In the genomic region with DNA sequence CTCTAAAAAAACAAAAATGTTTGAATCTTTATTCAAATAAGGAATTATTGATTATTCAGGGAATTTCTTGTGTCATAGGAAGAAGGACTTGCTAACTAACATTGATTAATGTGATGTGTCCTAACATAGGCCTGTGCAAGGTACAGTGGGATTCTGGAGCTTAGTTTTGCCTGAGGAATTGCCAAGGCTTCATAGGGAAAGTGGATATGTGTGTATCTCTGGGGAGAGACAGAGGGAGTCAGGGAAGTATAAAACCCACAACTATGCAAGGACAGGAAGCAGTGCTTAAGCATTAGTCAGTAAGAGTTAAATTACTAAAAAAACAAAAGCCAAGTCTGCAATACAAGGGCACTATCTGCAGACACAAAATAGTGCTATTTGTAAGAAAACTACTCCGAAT, we compare ENCODE assay signal across 9 cellular contexts. TPM values are rescaled to one million over a fixed set of nuclear protein-coding genes. Genes with fewer than 3 reads are reported as not detected.
A peak's percentile ranks its signal among the peaks of the same experiment; 100 is the strongest.
DNase-seq lines count a peak whose midpoint lies in the region; ATAC-seq, FAIRE-seq and TF ChIP-seq lines count a peak whose summit lies in the region.
"Had no signal": no experiment of that assay in that cellular context is flagged by ENCODE, and none has a peak within 500 bp of the region (broad histone marks: within the 10 kb centered on the region; RNA-seq: fewer than 3 reads in every experiment).

No MANE protein-coding gene starts in this region.

- no TSS peak for BruUV-seq in endothelial cell of umbilical vein (replicated peaks; lab: Mats Ljungman, UMichigan)

- no peaks in the 10 kb centered on the region for H3K27me3 ChIP-seq in endothelial cell of umbilical vein (ENCODE audit: control insufficient read depth in 2 of 2, insufficient read depth in 2 of 2, low read length in 2 of 2)
- H3K27me3 ChIP-seq in hepatocyte: no peaks in the 10 kb centered on the region
- H3K27me3 ChIP-seq: spleen had no signal

- CTCF ChIA-PET in endothelial cell of umbilical vein (lab: Charles Lee): interaction anchor here (1.0 kb wide), 1 partner anchor 58 kb away, joined by 3 read pairs; no protein-coding TSS in a partner anchor

- no peak for DNase-seq in T-helper 2 cell treated with Interferon-gamma antibody and Interleukin-4, amounts not matched to agents 5 μg/mL and 100 μg/mL, for 36 hours (ENCODE audit: low spot score)
- no peak for DNase-seq in T-helper 2 cell
- DNase-seq in endothelial cell of umbilical vein (ENCODE audit: low read depth, low spot score): peak; percentile 82
- peak; percentile 90 for DNase-seq in skeletal muscle cell (ENCODE audit: low read depth)
- DNase-seq in posterior vena cava (ENCODE audit: low spot score): no peak
- DNase-seq in hepatocyte (ENCODE audit: low spot score): no peak
- DNase-seq: spleen had no signal

- dilution Hi-C loops in endothelial cell of umbilical vein (cut with MboI; ENCODE audit: extremely low pct_ligation_motif_present, low sequenced_read_pairs): no loop called here

- WGBS in hepatocyte (ENCODE audit: low lambda C conversion rate, missing lambda C conversion rate): 77% methylated on average over 1 of the region's 1 CpG

- peaks cover 28% of the 10 kb centered on the region for H3K4me1 Mint-ChIP-seq in T-helper 2 cell treated with Interferon-gamma antibody and Interleukin-4, amounts not matched to agents 5 μg/mL and 100 μg/mL, for 36 hours (ENCODE audit: low read depth)

- no peaks in the 10 kb centered on the region for H3K36me3 ChIP-seq in endothelial cell of umbilical vein (ENCODE audit: control insufficient read depth in 2 of 2, extremely low read depth in 1 of 2, insufficient read depth in 2 of 2, low read length in 2 of 2)
- no peaks in the 10 kb centered on the region for H3K36me3 ChIP-seq in hepatocyte (replicated peaks; ENCODE audit: insufficient read depth, low read depth)
- H3K36me3 ChIP-seq: spleen had no signal

- H3K4me3 ChIP-seq in endothelial cell of umbilical vein (replicated peaks in 1 of 3; ENCODE audit: insufficient read depth in 1 of 3, low read depth in 1 of 3, low read length in 3 of 3) (peak overlapping the region in 1 of 3 experiments; percentile 35), skeletal muscle cell (ENCODE audit: low read depth, low read length) (no peak overlapping the region), hepatocyte (no peak overlapping the region)
- H3K4me3 ChIP-seq: spleen had no signal

- no peak for TF ChIP-seq POLR2A in endothelial cell of umbilical vein (IDR thresholded peaks at IDR 0.05; ENCODE audit: low read depth, low read length)

- H3K9ac ChIP-seq in endothelial cell of umbilical vein (replicated peaks; ENCODE audit: extremely low read depth, insufficient read depth, low read length): peak overlapping the region; percentile 53

- H3K4me2 ChIP-seq in endothelial cell of umbilical vein (ENCODE audit: insufficient read depth, low read length) (peak overlapping the region; percentile 84), hepatocyte (no peak overlapping the region)

- ATAC-seq in HG02678 (IDR thresholded peaks at IDR 0.05; ENCODE audit: unreplicated experiment): no peak

- H2AFZ ChIP-seq in endothelial cell of umbilical vein (ENCODE audit: low read depth, low read length): no peak overlapping the region
- no peak overlapping the region for H2AFZ ChIP-seq in hepatocyte

- H3K27me3 Mint-ChIP-seq in T-helper 2 cell treated with Interferon-gamma antibody and Interleukin-4, amounts not matched to agents 5 μg/mL and 100 μg/mL, for 36 hours (ENCODE audit: low read depth): no peaks in the 10 kb centered on the region

- H3K79me2 ChIP-seq in endothelial cell of umbilical vein (ENCODE audit: control insufficient read depth, insufficient read depth, low read length) (no peaks in the 10 kb centered on the region), hepatocyte (peaks cover 38% of the 10 kb centered on the region)

- no peak for TF ChIP-seq CTCF in endothelial cell of umbilical vein (IDR thresholded peaks at IDR 0.05; ENCODE audit: extremely low read depth in 1 of 2, insufficient read depth in 1 of 2, low read depth in 1 of 2, low read length in 2 of 2)
- TF ChIP-seq CTCF in hepatocyte (IDR thresholded peaks at IDR 0.05; ENCODE audit: poor library complexity): no peak

- peak; percentile 78 for FAIRE-seq in endothelial cell of umbilical vein (lab: Jason Lieb, UNC)

- H3K4me1 ChIP-seq in endothelial cell of umbilical vein (ENCODE audit: control insufficient read depth, extremely low read depth, insufficient read depth, low read length) (peaks cover 28% of the 10 kb centered on the region), hepatocyte (ENCODE audit: insufficient read depth) (peaks cover 15% of the 10 kb centered on the region)

- peaks cover 3% of the 10 kb centered on the region for H3K36me3 Mint-ChIP-seq in T-helper 2 cell treated with Interferon-gamma antibody and Interleukin-4, amounts not matched to agents 5 μg/mL and 100 μg/mL, for 36 hours (ENCODE audit: low read depth)

- POLR2A ChIA-PET in endothelial cell of umbilical vein (lab: Charles Lee): interaction anchor here (1.0 kb wide), 1 partner anchor 191 kb away, joined by 3 read pairs; no protein-coding TSS in a partner anchor

- peak overlapping the region; percentile 5 for H3K27ac Mint-ChIP-seq in T-helper 2 cell treated with Interferon-gamma antibody and Interleukin-4, amounts not matched to agents 5 μg/mL and 100 μg/mL, for 36 hours

- peak overlapping the region; percentile 4 for H3K4me3 Mint-ChIP-seq in T-helper 2 cell treated with Interferon-gamma antibody and Interleukin-4, amounts not matched to agents 5 μg/mL and 100 μg/mL, for 36 hours

- H3K9me2 ChIP-seq in hepatocyte (replicated peaks; ENCODE audit: insufficient read depth): no peaks in the 10 kb centered on the region

- no peaks in the 10 kb centered on the region for H3K9me3 Mint-ChIP-seq in T-helper 2 cell treated with Interferon-gamma antibody and Interleukin-4, amounts not matched to agents 5 μg/mL and 100 μg/mL, for 36 hours

- no peaks in the 10 kb centered on the region for H4K20me1 ChIP-seq in endothelial cell of umbilical vein (replicated peaks; ENCODE audit: control insufficient read depth, extremely low read depth, insufficient read depth, low read length)
- no peaks in the 10 kb centered on the region for H4K20me1 ChIP-seq in hepatocyte (ENCODE audit: insufficient read depth, poor library complexity, severe bottlenecking)

- H3K27ac ChIP-seq in endothelial cell of umbilical vein (ENCODE audit: insufficient read depth, low read depth, low read length) (peak overlapping the region; percentile 87), hepatocyte (no peak overlapping the region)

- H3K9me1 ChIP-seq in endothelial cell of umbilical vein (replicated peaks; ENCODE audit: control insufficient read depth, extremely low read depth, insufficient read depth, low read length): no peaks in the 10 kb centered on the region

- intact Hi-C loops in endothelial cell of umbilical vein (cut with micrococcal nuclease): loop anchor here (1.0 to 5.0 kb wide), 4 partner anchors 29 to 191 kb away; a partner anchor contains a TSS
- intact Hi-C loops in posterior vena cava (cut with DNase I): no loop called here

- H3K9me3 ChIP-seq in endothelial cell of umbilical vein (replicated peaks; ENCODE audit: control insufficient read depth, insufficient read depth, low read length) (no peaks in the 10 kb centered on the region), hepatocyte (ENCODE audit: low read depth) (no peaks in the 10 kb centered on the region)
- H3K9me3 ChIP-seq: spleen had no signal

TF ChIP-seq in endothelial cell of umbilical vein, 7 proteins besides CTCF, POLR2A, EP300 and RAD21:
- TF ChIP-seq, protein P1, sequence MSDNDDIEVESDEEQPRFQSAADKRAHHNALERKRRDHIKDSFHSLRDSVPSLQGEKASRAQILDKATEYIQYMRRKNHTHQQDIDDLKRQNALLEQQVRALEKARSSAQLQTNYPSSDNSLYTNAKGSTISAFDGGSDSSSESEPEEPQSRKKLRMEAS (IDR thresholded peaks at IDR 0.05; ENCODE audit: insufficient read depth, insufficient read length): no peak
- TF ChIP-seq JUN (IDR thresholded peaks at IDR 0.05; ENCODE audit: borderline replicate concordance, insufficient read depth, insufficient read length, low read depth) (peak; percentile 57), EZH2 (IDR thresholded peaks at IDR 0.05; ENCODE audit: borderline replicate concordance, low read depth, low read length, severe bottlenecking) (no peak), FOS (IDR thresholded peaks at IDR 0.05; ENCODE audit: borderline replicate concordance, insufficient read depth, low read length) (peak; percentile 65), GATA2 (IDR thresholded peaks at IDR 0.05; ENCODE audit: insufficient read depth, insufficient read length, low read depth, low read length) (no peak), POLR2AphosphoS5 (IDR thresholded peaks at IDR 0.05; ENCODE audit: insufficient read depth, low read depth, low read length) (peak; percentile 37), MYC (IDR thresholded peaks at IDR 0.05; ENCODE audit: low read depth, low read length) (no peak)

RNA-seq across cellular contexts. Expression of a gene that starts 59.6 kb away (rescaled TPM):
- polyA plus RNA-seq in PFSK-1 (2012; ENCODE audit: insufficient read length, low read depth): 10.6 TPM
- total RNA-seq in endothelial cell of umbilical vein: 5.5 TPM in 2 replicates
- polyA plus RNA-seq in endothelial cell of umbilical vein: 1.6 and 2.1 TPM in 2 replicates
- 1.0 TPM in 2 replicates for polyA plus RNA-seq in endothelial cell of umbilical vein (2011; cell fraction: cytosol; rRNA removed)
- 9.4 TPM in 2 replicates for polyA plus RNA-seq in endothelial cell of umbilical vein (2011; cell fraction: nucleus; rRNA removed)
- polyA plus RNA-seq in endothelial cell of umbilical vein (2012): 2.9 and 3.6 TPM in 2 replicates
- 6.0 and 7.0 TPM in 2 replicates for polyA minus RNA-seq in endothelial cell of umbilical vein
- 4.2 TPM for polyA minus RNA-seq in endothelial cell of umbilical vein (2011; cell fraction: cytosol; rRNA and poly(A)+ RNA removed)
- 13.6 and 16.5 TPM in 2 replicates for polyA minus RNA-seq in endothelial cell of umbilical vein (2011; cell fraction: nucleus; rRNA and poly(A)+ RNA removed)
- total RNA-seq in posterior vena cava: 10 to 100 TPM; 10.6 to 13.0 TPM
- 8.8 and 9.1 TPM in 2 replicates for total RNA-seq in hepatocyte
- 9.0 and 17.9 TPM in 2 replicates for polyA plus RNA-seq in hepatocyte

Comparison
In these comparisons a context has a peak if more than half of its experiments do, and no peak if none do; other contexts are left out.
1. DNase-seq: peak in endothelial cell of umbilical vein (single experiment) and skeletal muscle cell (single experiment); none in T-helper 2 cell treated with Interferon-gamma antibody and Interleukin-4, amounts not matched to agents 5 μg/mL and 100 μg/mL, for 36 hours (single experiment), T-helper 2 cell (0 of 5), posterior vena cava (single experiment) and hepatocyte (single experiment).